30 cellular contexts compared by ENCODE assay signal in genomic region chr19:14162871-14163297, GRCh38.
"Had no signal": no experiment of that assay in that cellular context is flagged by ENCODE, and none has a peak within 500 bp of the region (broad histone marks: within the 10 kb centered on the region; RNA-seq: fewer than 3 reads in every experiment).

No MANE protein-coding gene starts in this region.

- H3K27me3 ChIP-seq: colonic mucosa, right lobe of liver, suprapubic skin, transverse colon, upper lobe of right lung, uterus had no signal

- H3K27ac Mint-ChIP-seq: dendritic cell treated with granulocyte-macrophage colony-stimulating factor and Interleukin-4, amounts not matched to agents 40 ng/mL and 50 ng/mL, for 4 days; endodermal cell; nephron progenitor cell; progenitor cell of endocrine pancreas had no signal

- H3K4me1 ChIP-seq: colonic mucosa, gastrocnemius medialis, parathyroid adenoma, right lobe of liver, uterus had no signal

- H3K9me3 ChIP-seq: colonic mucosa, gastrocnemius medialis, right lobe of liver, suprapubic skin, transverse colon, upper lobe of right lung, uterus had no signal

- H3K4me2 ChIP-seq: smooth muscle cell had no signal

- H2AFZ ChIP-seq: parathyroid adenoma had no signal

- ATAC-seq: esophagus mucosa; gastrocnemius medialis; left ventricle myocardium superior; naive thymus-derived CD8-positive, alpha-beta T cell; right lobe of liver; stimulated activated naive CD8-positive, alpha-beta T cell treated with anti-CD3 and anti-CD28 coated beads, Interleukin-15, amount 100 ng/mL, for 72 hours; upper lobe of right lung had no signal

- H3K9me3 Mint-ChIP-seq: dendritic cell treated with granulocyte-macrophage colony-stimulating factor and Interleukin-4, amounts not matched to agents 40 ng/mL and 50 ng/mL, for 4 days; endodermal cell; naive thymus-derived CD8-positive, alpha-beta T cell; nephron progenitor cell; stimulated activated naive CD8-positive, alpha-beta T cell treated with anti-CD3 and anti-CD28 coated beads, Interleukin-15, amount 100 ng/mL, for 72 hours had no signal

- H3K4me3 Mint-ChIP-seq: dendritic cell treated with granulocyte-macrophage colony-stimulating factor and Interleukin-4, amounts not matched to agents 40 ng/mL and 50 ng/mL, for 4 days; endodermal cell; naive thymus-derived CD8-positive, alpha-beta T cell; nephron progenitor cell; stimulated activated naive CD8-positive, alpha-beta T cell treated with anti-CD3 and anti-CD28 coated beads, Interleukin-15, amount 100 ng/mL, for 72 hours had no signal

- H3K36me3 ChIP-seq: colonic mucosa, gastrocnemius medialis, right lobe of liver, transverse colon, uterus had no signal

- H3K4me3 ChIP-seq: colonic mucosa, gastrocnemius medialis, lung, right lobe of liver, smooth muscle cell, suprapubic skin, transverse colon, upper lobe of right lung, uterus had no signal

- H3K9ac ChIP-seq: parathyroid adenoma had no signal

- H3K27ac ChIP-seq: colonic mucosa, epithelial cell of prostate, gastrocnemius medialis, parathyroid adenoma, right lobe of liver, suprapubic skin, transverse colon, upper lobe of right lung, uterus had no signal

- DNase-seq: colonic mucosa; effector CD8-positive, alpha-beta T cell; endodermal cell; foreskin fibroblast; gastrocnemius medialis; head of caudate nucleus; left ventricle myocardium superior; mesendoderm; midbrain; naive thymus-derived CD8-positive, alpha-beta T cell; nephron progenitor cell; occipital lobe; right lobe of liver; stimulated activated CD4-positive, alpha-beta T cell treated with anti-CD3 and anti-CD28 coated beads, Interleukin-12 subunit alpha, Interleukin-12 subunit beta, amount 100 ng/mL, for 4 hours; stimulated activated CD4-positive, alpha-beta T cell treated with anti-CD3 and anti-CD28 coated beads, Interleukin-1b, Interleukin-23, amount 100 ng/mL, for 48 hours; stimulated activated CD4-positive, alpha-beta T cell treated with anti-CD3 and anti-CD28 coated beads, Interleukin-4, amount 100 ng/mL, for 1 hour; stimulated activated CD8-positive, alpha-beta memory T cell treated with anti-CD3 and anti-CD28 coated beads, Interleukin-4, amount 100 ng/mL, for 48 hours; stimulated activated naive CD4-positive, alpha-beta T cell; stimulated activated naive CD8-positive, alpha-beta T cell treated with anti-CD3 and anti-CD28 coated beads, Interleukin-15, amount 100 ng/mL, for 72 hours; transverse colon; upper lobe of right lung; uterus had no signal

- H3K27me3 Mint-ChIP-seq: naive thymus-derived CD8-positive, alpha-beta T cell; progenitor cell of endocrine pancreas; stimulated activated naive CD8-positive, alpha-beta T cell treated with anti-CD3 and anti-CD28 coated beads, Interleukin-15, amount 100 ng/mL, for 72 hours had no signal
